In the genomic region with DNA sequence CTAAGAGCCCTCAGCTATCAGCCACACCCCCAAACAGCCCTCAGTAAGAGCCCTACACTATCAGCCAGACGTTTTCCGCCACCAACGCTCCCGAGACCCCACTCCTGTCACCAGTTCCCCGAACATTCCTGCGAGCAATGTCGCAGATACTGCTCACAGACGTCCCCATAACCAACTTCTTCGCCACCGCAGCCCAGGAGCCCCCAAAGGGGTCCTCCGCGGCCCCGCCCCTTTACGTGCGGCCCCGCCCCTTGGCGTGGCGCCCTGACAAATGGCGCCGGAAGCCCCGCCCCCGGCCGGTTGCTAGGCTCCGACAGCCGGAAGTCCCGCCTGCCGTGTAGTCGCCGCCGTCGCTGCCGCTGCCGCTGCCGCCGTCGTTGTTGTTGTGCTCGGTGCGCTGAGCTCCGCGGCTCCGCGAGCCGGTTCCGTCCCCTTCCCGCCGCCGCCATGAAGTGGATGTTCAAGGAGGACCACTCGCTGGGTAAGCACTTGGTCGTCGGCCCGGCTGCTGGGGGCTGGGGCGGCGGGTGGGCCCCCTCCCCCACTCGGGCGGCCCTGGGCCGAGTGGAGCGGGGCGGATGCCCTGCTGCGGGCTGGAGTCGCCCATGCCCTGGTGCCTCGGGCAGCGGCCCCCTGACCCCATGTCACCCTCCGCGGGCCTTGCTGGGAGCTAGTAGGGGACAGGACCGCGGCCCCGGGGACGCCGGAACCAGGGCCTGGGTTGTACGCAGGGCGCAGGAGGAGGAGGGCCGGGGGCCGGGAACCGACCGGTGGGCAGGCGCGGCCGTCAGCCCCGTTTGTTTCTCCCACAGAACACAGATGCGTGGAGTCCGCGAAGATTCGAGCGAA, we compare ENCODE assay signal across 8 cellular contexts. TPM values are rescaled to one million over a fixed set of nuclear protein-coding genes. Genes with fewer than 3 reads are reported as not detected.
DNase-seq lines count a peak whose midpoint lies in the region; ATAC-seq, FAIRE-seq and TF ChIP-seq lines count a peak whose summit lies in the region.

A gene with protein sequence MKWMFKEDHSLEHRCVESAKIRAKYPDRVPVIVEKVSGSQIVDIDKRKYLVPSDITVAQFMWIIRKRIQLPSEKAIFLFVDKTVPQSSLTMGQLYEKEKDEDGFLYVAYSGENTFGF (plus strand): TSS at position 340 of the 849 bp plus-strand sequence. CDS start 108 bp downstream, at position 448.

- H3K4me3 ChIP-seq in GM12864 (ENCODE audit: low read depth, low read length) (peak within 1 kb of the TSS; percentile 85), SU-DHL-6 (ENCODE audit: insufficient read depth, low read length, poor library complexity, severe bottlenecking) (peak within 1 kb of the TSS; percentile 72), pancreas (peak within 1 kb of the TSS; percentile 74 to 97 (median 96)), thymus (ENCODE audit: low read length) (peak within 1 kb of the TSS; percentile 91)

- POLR2A ChIA-PET in activated naive CD8-positive, alpha-beta T cell treated with anti-CD3 and anti-CD28 coated beads, Interleukin-2, amount 10 ng/mL, durations not matched to agents 7 days and 5 days (lab: Charles Lee) = interaction anchor here (0.8 to 4.7 kb wide), 8 partner anchors 8 to 133 kb away, joined by 3 to 32 read pairs (median 6); a partner anchor contains a TSS

- no peaks in the 10 kb centered on the region for H3K9me3 Mint-ChIP-seq in activated naive CD8-positive, alpha-beta T cell treated with anti-CD3 and anti-CD28 coated beads, Interleukin-2, amount 10 ng/mL, durations not matched to agents 7 days and 5 days

- peaks cover 12% of the 10 kb centered on the region for H3F3A ChIP-seq in SU-DHL-6 (ENCODE audit: insufficient read depth)

- peak within 1 kb of the TSS; percentile 91 for H3K27ac Mint-ChIP-seq in activated naive CD8-positive, alpha-beta T cell treated with anti-CD3 and anti-CD28 coated beads, Interleukin-2, amount 10 ng/mL, durations not matched to agents 7 days and 5 days

- H3K27ac ChIP-seq in SU-DHL-6 (ENCODE audit: low read depth, low read length) (peak within 1 kb of the TSS; percentile 65), pancreas (peak within 1 kb of the TSS in 3 of 4 donors; percentile 56 to 79 (median 68)), thymus (ENCODE audit: low read depth) (peak within 1 kb of the TSS; percentile 71)

- H3K27me3 ChIP-seq in SU-DHL-6 (ENCODE audit: low read length) = no peaks in the 10 kb centered on the region
- no peaks in the 10 kb centered on the region for H3K27me3 ChIP-seq in pancreas
- no peaks in the 10 kb centered on the region for H3K27me3 ChIP-seq in thymus (ENCODE audit: control insufficient read depth, insufficient read depth)

- intact Hi-C loops in head of caudate nucleus (cut with DNase I) (loop anchor here (5.0 kb wide), 1 partner anchor 56 kb away; a partner anchor contains a TSS), pancreas (cut with DNase I) (no loop called here)

- no peak for TF ChIP-seq CTCF in GM12864 (IDR thresholded peaks at IDR 0.05; ENCODE audit: low read depth, low read length, missing control alignments)
- no peak for TF ChIP-seq CTCF in SU-DHL-6 (IDR thresholded peaks at IDR 0.05; ENCODE audit: insufficient read depth, low read length, poor library complexity, severe bottlenecking)
- no peak for TF ChIP-seq CTCF in pancreas (IDR thresholded peaks at IDR 0.05)

- peaks cover 16% of the 10 kb centered on the region for H3K79me2 ChIP-seq in SU-DHL-6 (ENCODE audit: insufficient read depth, low read length)

- peak within 1 kb of the TSS; percentile 91 for H2AFZ ChIP-seq in SU-DHL-6 (ENCODE audit: low read depth, low read length, severe bottlenecking)

- no peaks in the 10 kb centered on the region for H4K20me1 ChIP-seq in SU-DHL-6 (ENCODE audit: low read depth, low read length)

- peak within 1 kb of the TSS; percentile 67 for H3K4me2 ChIP-seq in SU-DHL-6 (ENCODE audit: low read depth, low read length, poor library complexity, severe bottlenecking)

- H3K9ac ChIP-seq in SU-DHL-6 (ENCODE audit: low read length) = peak within 1 kb of the TSS; percentile 86

- ATAC-seq in HG02610 (IDR thresholded peaks at IDR 0.05; ENCODE audit: unreplicated experiment) = peak; percentile 66
- ATAC-seq in activated naive CD8-positive, alpha-beta T cell treated with anti-CD3 and anti-CD28 coated beads, Interleukin-2, amount 10 ng/mL, durations not matched to agents 7 days and 5 days (ENCODE audit: low read depth) = peak; percentile 76
- ATAC-seq in pancreas = peak; percentile 85 to 94 (median 91)

- peaks cover 19% of the 10 kb centered on the region for H3K27me3 Mint-ChIP-seq in activated naive CD8-positive, alpha-beta T cell treated with anti-CD3 and anti-CD28 coated beads, Interleukin-2, amount 10 ng/mL, durations not matched to agents 7 days and 5 days

- H3K4me3 Mint-ChIP-seq in activated naive CD8-positive, alpha-beta T cell treated with anti-CD3 and anti-CD28 coated beads, Interleukin-2, amount 10 ng/mL, durations not matched to agents 7 days and 5 days = peak within 1 kb of the TSS; percentile 93

- H3K36me3 ChIP-seq in SU-DHL-6 (ENCODE audit: low read length) = peaks cover 6% of the 10 kb centered on the region; the same call in 1 of the 2 replicates
- H3K36me3 ChIP-seq in pancreas = peaks cover 0 to 15% (median 0%) of the 10 kb centered on the region in 3 donors
- peaks cover 24% of the 10 kb centered on the region for H3K36me3 ChIP-seq in thymus (ENCODE audit: control insufficient read depth, insufficient read depth)

- WGBS in pancreas, 2 donors = 0 to 1% methylated on average over 63 to 84 of the region's 84 CpGs
- whole genome bisulfite sequencing in thymus = under 1% methylated on average over 84 of the region's 84 CpGs

- H3K4me1 ChIP-seq in pancreas (peaks cover 0 to 21% (median 9%) of the 10 kb centered on the region in 3 donors), thymus (ENCODE audit: control insufficient read depth, insufficient read depth, low read length) (peaks cover 9% of the 10 kb centered on the region)

- peaks cover 4% of the 10 kb centered on the region for H3K36me3 Mint-ChIP-seq in activated naive CD8-positive, alpha-beta T cell treated with anti-CD3 and anti-CD28 coated beads, Interleukin-2, amount 10 ng/mL, durations not matched to agents 7 days and 5 days

- no peak for FAIRE-seq in pancreas (lab: Jason Lieb, UNC)

- peak; percentile 60 for DNase-seq in GM12864 (ENCODE audit: low read depth)
- peak; percentile 74 for DNase-seq in NCI-H1092 (lab: John Stamatoyannopoulos, UW)
- peak; percentile 98 for DNase-seq in activated naive CD8-positive, alpha-beta T cell treated with anti-CD3 and anti-CD28 coated beads, Interleukin-2, amount 10 ng/mL, durations not matched to agents 7 days and 5 days
- peak; percentile 66 to 95 (median 90) for DNase-seq in head of caudate nucleus
- DNase-seq in pancreas = peak; percentile 74 to 97 (median 88)

- peaks cover 18% of the 10 kb centered on the region for H3K4me1 Mint-ChIP-seq in activated naive CD8-positive, alpha-beta T cell treated with anti-CD3 and anti-CD28 coated beads, Interleukin-2, amount 10 ng/mL, durations not matched to agents 7 days and 5 days

- H3K9me3 ChIP-seq in SU-DHL-6 (ENCODE audit: insufficient read depth, low read length) (no peaks in the 10 kb centered on the region), pancreas (no peaks in the 10 kb centered on the region), thymus (ENCODE audit: control insufficient read depth) (no peaks in the 10 kb centered on the region)

- no peaks in the 10 kb centered on the region for H3K9me2 ChIP-seq in SU-DHL-6 (replicated peaks; ENCODE audit: insufficient read depth, low read length)

RNA-seq across cellular contexts. Expression of the gene that starts here (rescaled TPM):
- 10 to 100 TPM; 71.6 to 72.9 TPM for total RNA-seq in activated naive CD8-positive, alpha-beta T cell treated with anti-CD3 and anti-CD28 coated beads, Interleukin-2, amount 10 ng/mL, durations not matched to agents 7 days and 5 days
- 10 to 100 TPM; 29.9 to 61.2 (median 34.3) TPM for total RNA-seq in pancreas
- polyA plus RNA-seq in pancreas (100 to 1,000 TPM in 1 of 2 donors, 10 to 100 TPM in 1; 44.1 to 117 TPM), thymus (223 TPM)

Comparison
In these comparisons a context has a peak if more than half of its experiments do, and no peak if none do; other contexts are left out.
1. Peak in every context shown above with its lines: DNase-seq, ATAC-seq, H3K4me3 ChIP-seq and H3K27ac ChIP-seq.